Comparison of ENCODE assay signal across 20 cellular contexts in genomic region chr4:95524184-95524583, GRCh38. TPM values are rescaled to one million over a fixed set of nuclear protein-coding genes. Genes with fewer than 3 reads are reported as not detected.
"Had no signal": no experiment of that assay in that cellular context is flagged by ENCODE, and none has a peak within 500 bp of the region (broad histone marks: within the 10 kb centered on the region; RNA-seq: fewer than 3 reads in every experiment).

No MANE protein-coding gene starts in this region.

- H3K4me1 ChIP-seq: left lung, tibial nerve had no signal

- H3K9me3 ChIP-seq: left lung, tibial nerve had no signal

- H3K36me3 ChIP-seq: left lung, tibial nerve had no signal

- DNase-seq: activated CD4-positive, alpha-beta T cell treated with anti-CD3 and anti-CD28 coated beads for 36 hours; activated CD4-positive, alpha-beta T cell treated with anti-CD3 and anti-CD28 coated beads, Interleukin-2, amount 50 U/mL, for 48 hours; activated naive CD4-positive, alpha-beta T cell; activated naive CD8-positive, alpha-beta T cell treated with anti-CD3 and anti-CD28 coated beads for 36 hours; amygdala; central memory CD4-positive, alpha-beta T cell; erythroblast; foreskin melanocyte; head of caudate nucleus; kidney; left lung; midbrain; occipital lobe; posterior cingulate gyrus; stimulated activated CD8-positive, alpha-beta memory T cell treated with anti-CD3 and anti-CD28 coated beads, Interleukin-4, amount 100 ng/mL, for 48 hours; stimulated activated naive CD4-positive, alpha-beta T cell had no signal

- H3K27ac ChIP-seq: left lung, tibial nerve had no signal

- H3K27ac Mint-ChIP-seq: activated CD4-positive, alpha-beta T cell treated with anti-CD3 and anti-CD28 coated beads for 36 hours; activated naive CD8-positive, alpha-beta T cell treated with anti-CD3 and anti-CD28 coated beads for 36 hours; activated T-helper 17 cell treated with anti-CD3 and anti-CD28 coated beads, Interleukin-2, amount 50 U/mL, for 72 hours; T-helper 2 cell treated with Interferon-gamma antibody and Interleukin-4, amounts not matched to agents 5 μg/mL and 100 μg/mL, for 36 hours; WTC11 had no signal

- H3K27me3 Mint-ChIP-seq: activated naive CD8-positive, alpha-beta T cell treated with anti-CD3 and anti-CD28 coated beads for 36 hours; activated T-helper 17 cell treated with anti-CD3 and anti-CD28 coated beads, Interleukin-2, amount 50 U/mL, for 72 hours had no signal

- H3K9me3 Mint-ChIP-seq: activated naive CD8-positive, alpha-beta T cell treated with anti-CD3 and anti-CD28 coated beads for 36 hours; activated T-helper 17 cell treated with anti-CD3 and anti-CD28 coated beads, Interleukin-2, amount 50 U/mL, for 72 hours; T-helper 2 cell treated with Interferon-gamma antibody and Interleukin-4, amounts not matched to agents 5 μg/mL and 100 μg/mL, for 36 hours had no signal

- H3K4me3 ChIP-seq: left lung, tibial nerve had no signal

- H3K4me1 Mint-ChIP-seq: activated CD4-positive, alpha-beta T cell treated with anti-CD3 and anti-CD28 coated beads for 36 hours; activated naive CD8-positive, alpha-beta T cell treated with anti-CD3 and anti-CD28 coated beads for 36 hours; activated T-helper 17 cell treated with anti-CD3 and anti-CD28 coated beads, Interleukin-2, amount 50 U/mL, for 72 hours had no signal

- H3K27me3 ChIP-seq: left lung, tibial nerve had no signal

- H3K4me3 Mint-ChIP-seq: activated CD4-positive, alpha-beta T cell treated with anti-CD3 and anti-CD28 coated beads for 36 hours; activated naive CD8-positive, alpha-beta T cell treated with anti-CD3 and anti-CD28 coated beads for 36 hours; activated T-helper 17 cell treated with anti-CD3 and anti-CD28 coated beads, Interleukin-2, amount 50 U/mL, for 72 hours; T-helper 2 cell treated with Interferon-gamma antibody and Interleukin-4, amounts not matched to agents 5 μg/mL and 100 μg/mL, for 36 hours; WTC11 had no signal

- H3K36me3 Mint-ChIP-seq: activated naive CD8-positive, alpha-beta T cell treated with anti-CD3 and anti-CD28 coated beads for 36 hours; WTC11 had no signal

- ATAC-seq: activated CD4-positive, alpha-beta T cell treated with anti-CD3 and anti-CD28 coated beads for 36 hours; activated T-helper 17 cell treated with anti-CD3 and anti-CD28 coated beads, Interleukin-2, amount 50 U/mL, for 72 hours; left lung; WTC11 had no signal

RNA-seq across cellular contexts. Expression of gene UNC5C, which starts 24.6 kb away (rescaled TPM):
- total RNA-seq: activated naive CD8-positive, alpha-beta T cell treated with anti-CD3 and anti-CD28 coated beads for 36 hours had no signal
